ENCODE assay signal across 12 cellular contexts in the genomic region with DNA sequence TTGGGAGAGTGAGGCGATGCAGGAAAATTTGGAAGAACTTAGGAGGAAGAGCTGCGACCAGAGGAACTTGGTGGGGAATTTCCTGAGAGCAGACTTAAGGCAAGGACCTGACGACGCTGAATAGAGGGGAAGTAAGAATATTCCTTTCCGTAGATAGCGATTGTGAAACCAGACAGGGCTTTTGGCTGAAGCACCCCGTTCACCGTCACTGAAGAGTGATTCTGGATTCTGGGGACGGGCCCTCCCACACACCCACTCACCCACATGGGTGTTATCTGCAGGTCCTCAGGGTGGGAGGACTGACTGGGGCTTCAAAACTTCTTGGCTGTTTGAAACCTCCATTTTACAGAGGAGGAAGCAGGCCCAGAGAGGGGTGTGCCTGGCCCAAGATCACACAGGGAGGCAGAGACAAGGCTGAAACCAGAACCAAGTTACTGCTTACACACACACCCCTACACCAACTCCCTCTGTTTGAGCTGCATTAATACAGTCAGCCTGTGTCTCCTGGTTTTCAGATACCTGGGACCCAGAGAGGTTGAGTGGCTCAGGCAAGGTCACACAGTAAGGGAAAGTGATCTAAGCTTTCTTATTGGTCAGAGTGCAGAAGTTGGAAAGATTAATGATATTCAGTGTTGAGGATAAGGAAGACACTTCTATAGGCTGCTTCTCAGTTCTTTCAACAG. TPM values are rescaled to one million over a fixed set of nuclear protein-coding genes. Genes with fewer than 3 reads are reported as not detected.
DNase-seq lines count a peak whose midpoint lies in the region; ATAC-seq and TF ChIP-seq lines count a peak whose summit lies in the region.
"Had no signal": no experiment of that assay in that cellular context is flagged by ENCODE, and none has a peak within 500 bp of the region (broad histone marks: within the 10 kb centered on the region; RNA-seq: fewer than 3 reads in every experiment).

No MANE protein-coding gene starts in this region.

- no peaks in the 10 kb centered on the region for H3K9me3 Mint-ChIP-seq in IgD-negative memory B cell
- H3K9me3 Mint-ChIP-seq: activated CD4-positive, alpha-beta memory T cell treated with anti-CD3 and anti-CD28 coated beads for 36 hours had no signal

- no peak for TF ChIP-seq POLR2A in erythroblast (IDR thresholded peaks at IDR 0.05; ENCODE audit: low read length)

- H3K4me3 Mint-ChIP-seq in IgD-negative memory B cell: peak overlapping the region in 3 of 4 donors; percentile 19 to 83 (median 53)
- H3K4me3 Mint-ChIP-seq: activated CD4-positive, alpha-beta memory T cell treated with anti-CD3 and anti-CD28 coated beads for 36 hours had no signal

- peak; percentile 69 for ATAC-seq in sciatic nerve
- no peak for ATAC-seq in HG03565 (IDR thresholded peaks at IDR 0.05; ENCODE audit: unreplicated experiment)

- intact Hi-C loops in sciatic nerve (cut with DNase I): no loop called here

- H3K4me1 Mint-ChIP-seq in IgD-negative memory B cell: peaks cover 11 to 23% (median 19%) of the 10 kb centered on the region in 3 donors

- DNase-seq in GM19240 (ENCODE audit: insufficient read length, low spot score) (peak; percentile 61), erythroblast (lab: John Stamatoyannopoulos, UW) (peak; percentile 52 to 57), sciatic nerve (ENCODE audit: low spot score) (no peak), SW 1271 (lab: John Stamatoyannopoulos, UW) (no peak), D341Med (ENCODE audit: low spot score) (no peak), NCI-H146 (lab: John Stamatoyannopoulos, UW) (no peak)
- DNase-seq: activated CD4-positive, alpha-beta memory T cell treated with anti-CD3 and anti-CD28 coated beads for 36 hours; COR-L47; mammary epithelial cell had no signal

- H3K27me3 Mint-ChIP-seq in IgD-negative memory B cell: no peaks in the 10 kb centered on the region
- H3K27me3 Mint-ChIP-seq: activated CD4-positive, alpha-beta memory T cell treated with anti-CD3 and anti-CD28 coated beads for 36 hours had no signal

- H3K36me3 Mint-ChIP-seq in IgD-negative memory B cell: peaks cover 13% of the 10 kb centered on the region

- H3K27ac Mint-ChIP-seq in IgD-negative memory B cell: peak overlapping the region; percentile 61 to 93 (median 83)
- H3K27ac Mint-ChIP-seq: activated CD4-positive, alpha-beta memory T cell treated with anti-CD3 and anti-CD28 coated beads for 36 hours had no signal

RNA-seq across cellular contexts. Expression of a gene that starts 37.2 kb away (rescaled TPM):
- not detected for polyA plus RNA-seq in IgD-negative memory B cell
- total RNA-seq in sciatic nerve: 20.1 TPM
- total RNA-seq: M059J had no signal

RNA-seq across cellular contexts. Expression of a gene that starts 40.4 kb away (rescaled TPM):
- polyA plus RNA-seq in IgD-negative memory B cell: 9.0 TPM
- total RNA-seq in sciatic nerve: 8.7 TPM

Comparison
In these comparisons a context has a peak if more than half of its experiments do, and no peak if none do; other contexts are left out.
1. DNase-seq: peak in GM19240 (single experiment) and erythroblast (2 of 2); none in sciatic nerve (single experiment), SW 1271 (0 of 2), D341Med (single experiment) and NCI-H146 (single experiment).